Comparison of ENCODE assay signal across 18 cellular contexts in genomic region chr6:50608421-50608820, GRCh38.
DNase-seq lines count a peak whose midpoint lies in the region; TF ChIP-seq lines count a peak whose summit lies in the region.
"Had no signal": no experiment of that assay in that cellular context is flagged by ENCODE, and none has a peak within 500 bp of the region (broad histone marks: within the 10 kb centered on the region; RNA-seq: fewer than 3 reads in every experiment).

No MANE protein-coding gene starts in this region.

- H3K27me3 Mint-ChIP-seq in type B pancreatic cell: peaks cover 6% of the 10 kb centered on the region
- H3K27me3 Mint-ChIP-seq: T-cell had no signal

- H3K4ac ChIP-seq in mesendoderm (ENCODE audit: low read depth, low read length): no peak overlapping the region

- H3K27me3 ChIP-seq in endocrine pancreas (ENCODE audit: control insufficient read depth, insufficient read depth, low read length): no peaks in the 10 kb centered on the region
- H3K27me3 ChIP-seq in mesendoderm (ENCODE audit: insufficient read depth, low read length, poor library complexity): no peaks in the 10 kb centered on the region

- H3K4me3 ChIP-seq in endocrine pancreas (ENCODE audit: control insufficient read depth, insufficient read depth, low read length): peak overlapping the region; percentile 19
- H3K4me3 ChIP-seq in mesendoderm (ENCODE audit: low read length): no peak overlapping the region
- H3K4me3 ChIP-seq: K562, SK-N-MC had no signal

- no peaks in the 10 kb centered on the region for H3K9me3 ChIP-seq in endocrine pancreas (ENCODE audit: control insufficient read depth, low read length)

- TF ChIP-seq CTCF in type B pancreatic cell (conservative IDR thresholded peaks at IDR 0.05): no peak

- H3K4me3 Mint-ChIP-seq in type B pancreatic cell: no peak overlapping the region
- H3K4me3 Mint-ChIP-seq: T-cell had no signal

- H3K4me2 ChIP-seq in mesendoderm (ENCODE audit: low read length): no peak overlapping the region

- H2BK120ac ChIP-seq in mesendoderm (ENCODE audit: low read depth, low read length): no peak overlapping the region

- no peaks in the 10 kb centered on the region for H3K4me1 ChIP-seq in endocrine pancreas (ENCODE audit: control insufficient read depth, insufficient read depth, low read length)
- H3K4me1 ChIP-seq in mesendoderm (ENCODE audit: control insufficient read depth, low read depth, low read length): no peaks in the 10 kb centered on the region

- no peak overlapping the region for H4K5ac ChIP-seq in mesendoderm (ENCODE audit: low read length)

- H2AK5ac ChIP-seq in mesendoderm (ENCODE audit: low read length): no peak overlapping the region

- H3K9me3 Mint-ChIP-seq in type B pancreatic cell: no peaks in the 10 kb centered on the region

- no peak overlapping the region for H4K8ac ChIP-seq in mesendoderm (ENCODE audit: low read depth, low read length)

- H3K9ac ChIP-seq in endocrine pancreas (ENCODE audit: control insufficient read depth, insufficient read depth, low read length) (no peak overlapping the region), mesendoderm (ENCODE audit: low read length) (no peak overlapping the region)

- no peak overlapping the region for H3K56ac ChIP-seq in mesendoderm (ENCODE audit: low read length)

- no peaks in the 10 kb centered on the region for H3K4me1 Mint-ChIP-seq in type B pancreatic cell (ENCODE audit: unreplicated experiment)
- H3K4me1 Mint-ChIP-seq: T-cell had no signal

- H3K79me1 ChIP-seq in mesendoderm (ENCODE audit: low read length): no peaks in the 10 kb centered on the region

- no peak overlapping the region for H3K18ac ChIP-seq in mesendoderm (ENCODE audit: low read length)

- no peaks in the 10 kb centered on the region for H3K36me3 Mint-ChIP-seq in type B pancreatic cell
- H3K36me3 Mint-ChIP-seq: T-cell had no signal

- H2BK5ac ChIP-seq in mesendoderm (ENCODE audit: low read length): no peak overlapping the region

- DNase-seq in SIG-M5 treated with dmso at 0.1 percent for 504 hours (lab: John Stamatoyannopoulos, UW; ENCODE audit: unreplicated experiment) (peak; percentile 4), SIG-M5 (lab: John Stamatoyannopoulos, UW) (no peak), NCI-H526 treated with DMSO at 0.1 percent for 48 hours (lab: John Stamatoyannopoulos, UW) (peak; percentile 50), COR-L47 (lab: John Stamatoyannopoulos, UW) (no peak), type B pancreatic cell (ENCODE audit: extremely low spot score, unreplicated experiment) (no peak), amygdala (lab: John Stamatoyannopoulos, UW) (no peak), mesendoderm (no peak)
- DNase-seq: C1 segment of cervical spinal cord, DMS153, NCI-H1092, NCI-H1930, RPMI8226, T-cell, T1000 had no signal

- no peak overlapping the region for H3K27ac Mint-ChIP-seq in type B pancreatic cell
- H3K27ac Mint-ChIP-seq: T-cell had no signal

- H3K23ac ChIP-seq in mesendoderm (ENCODE audit: low read length): no peak overlapping the region

- no peak overlapping the region for H3K27ac ChIP-seq in mesendoderm (ENCODE audit: low read depth, low read length)
- H3K27ac ChIP-seq: HL-60, SK-N-MC had no signal

- no peaks in the 10 kb centered on the region for H3K79me2 ChIP-seq in mesendoderm (ENCODE audit: control insufficient read depth, insufficient read depth, low read length)

- no CpG with 5 or more reads among the region's 5 CpGs for WGBS in mesendoderm (ENCODE audit: extremely low coverage, insufficient coverage, low lambda C conversion rate)

- H2BK15ac ChIP-seq in mesendoderm (replicated peaks; ENCODE audit: low read depth): no peak overlapping the region

- H3K36me3 ChIP-seq in endocrine pancreas (ENCODE audit: control insufficient read depth, insufficient read depth, low read length) (no peaks in the 10 kb centered on the region), mesendoderm (ENCODE audit: control insufficient read depth, insufficient read depth, low read length) (no peaks in the 10 kb centered on the region)

Comparison
In these comparisons a context has a peak if more than half of its experiments do, and no peak if none do; other contexts are left out.
1. DNase-seq: peak in SIG-M5 treated with dmso at 0.1 percent for 504 hours (single experiment) and NCI-H526 treated with DMSO at 0.1 percent for 48 hours (single experiment); none in SIG-M5 (single experiment), COR-L47 (single experiment), type B pancreatic cell (single experiment), amygdala (0 of 56) and mesendoderm (single experiment).